In the genomic region with DNA sequence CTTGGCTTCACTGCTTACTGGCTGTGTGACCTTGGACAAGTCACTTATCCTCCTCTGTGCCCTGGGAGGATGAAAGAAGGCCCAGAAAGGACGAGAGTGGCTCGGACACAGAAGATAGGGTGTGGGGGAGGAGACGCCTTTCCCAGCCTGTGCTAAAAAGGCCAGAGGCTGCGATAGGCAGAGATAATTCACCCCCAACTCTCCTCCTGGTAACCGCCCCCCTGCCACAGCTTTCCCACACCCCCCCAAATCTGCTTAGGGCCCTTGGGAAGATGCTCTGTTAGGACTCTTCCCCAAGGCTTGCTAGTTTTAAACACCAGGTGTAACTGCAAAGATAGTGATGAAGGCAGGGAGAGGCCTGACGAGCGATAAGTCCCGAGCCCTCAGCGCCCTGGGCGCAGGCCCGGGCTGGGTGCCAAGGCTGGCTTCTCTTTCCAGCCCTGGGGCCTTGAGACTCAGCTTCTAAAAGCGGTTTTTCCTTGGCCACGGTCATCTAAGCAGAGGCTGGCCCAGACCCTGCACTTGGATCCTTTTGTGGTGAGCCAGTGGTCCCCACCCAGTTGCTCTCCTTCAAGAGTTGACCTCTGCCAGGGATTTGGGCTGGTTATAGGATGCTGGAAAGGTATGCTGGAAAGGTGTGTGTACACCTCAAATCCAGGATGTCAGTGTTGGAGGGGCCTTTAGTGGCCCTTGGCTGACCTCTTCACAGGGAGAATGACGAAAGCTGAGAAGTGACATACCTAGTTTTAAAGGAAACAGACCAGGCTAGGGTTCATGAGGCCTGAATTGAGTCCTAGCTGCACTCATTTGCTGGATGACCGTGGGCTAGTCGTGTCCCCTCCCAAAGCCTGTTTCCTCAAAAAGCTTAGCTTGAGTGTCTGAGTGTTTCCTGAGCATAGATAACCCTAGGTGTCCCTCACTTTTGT, we compare ENCODE assay signal across 9 cellular contexts. TPM values are rescaled to one million over a fixed set of nuclear protein-coding genes. Genes with fewer than 3 reads are reported as not detected.
A peak's percentile ranks its signal among the peaks of the same experiment; 100 is the strongest.
DNase-seq lines count a peak whose midpoint lies in the region; ATAC-seq and TF ChIP-seq lines count a peak whose summit lies in the region.
"Had no signal": no experiment of that assay in that cellular context is flagged by ENCODE, and none has a peak within 500 bp of the region (broad histone marks: within the 10 kb centered on the region; RNA-seq: fewer than 3 reads in every experiment).

No MANE protein-coding gene starts in this region.

- H3K27me3 Mint-ChIP-seq in activated B cell treated with CpG ODN at 0.5 μM for 24 hours, result no peaks in the 10 kb centered on the region
- H3K27me3 Mint-ChIP-seq: T-helper 17 cell had no signal

- H3K4me1 ChIP-seq in right atrium auricular region (peaks cover 0 to 55% of the 10 kb centered on the region in 2 donors), stomach smooth muscle (ENCODE audit: control insufficient read depth, insufficient read depth, low read length) (peaks cover 47% of the 10 kb centered on the region)

- H3K9me3 Mint-ChIP-seq in activated B cell treated with CpG ODN at 0.5 μM for 24 hours, result no peaks in the 10 kb centered on the region

- TF ChIP-seq CTCF in activated B cell treated with CpG ODN at 0.5 μM for 24 hours (IDR thresholded peaks at IDR 0.05) (no peak), right atrium auricular region (IDR thresholded peaks at IDR 0.05) (no peak)

- in situ Hi-C loops in ACHN (cut with HindIII; ENCODE audit: low pct_ligation_motif_present, low pct_unique_long_range_greater_than_20kb, low sequenced_read_pairs), result no loop called here

- POLR2A ChIA-PET in activated B cell treated with CpG ODN at 0.5 μM for 24 hours (lab: Charles Lee), result interaction anchor here (0.9 to 1.1 kb wide), 2 partner anchors 11 to 15 kb away, joined by 3 to 4 read pairs; no protein-coding TSS in a partner anchor

- no peak overlapping the region for H3K4me3 Mint-ChIP-seq in activated B cell treated with CpG ODN at 0.5 μM for 24 hours
- H3K4me3 Mint-ChIP-seq: T-helper 17 cell had no signal

- no peak overlapping the region for H3K4me3 ChIP-seq in right atrium auricular region
- H3K4me3 ChIP-seq in stomach smooth muscle (ENCODE audit: low read length in 2 of 2), result no peak overlapping the region

- DNase-seq in HUDEP-2 (lab: John Stamatoyannopoulos, UW; ENCODE audit: unreplicated experiment in 76 of 76) (peak in 75 of 76 experiments; percentile 44 to 98 (median 83)), activated B cell treated with CpG ODN at 0.5 μM for 24 hours (no peak), right atrium auricular region (ENCODE audit: low spot score) (peak; percentile 86), ACHN (no peak), cerebellum (ENCODE audit: low spot score) (no peak), DMS53 (lab: John Stamatoyannopoulos, UW) (no peak), NCI-H526 (lab: John Stamatoyannopoulos, UW) (no peak)
- DNase-seq: T-helper 17 cell had no signal

- CTCF ChIA-PET in activated B cell treated with CpG ODN at 0.5 μM for 24 hours (lab: Charles Lee), result interaction anchor here (2.2 kb wide), 1 partner anchor 36 kb away, joined by 11 read pairs; no protein-coding TSS in a partner anchor

- peaks cover 23% of the 10 kb centered on the region for H3K4me1 Mint-ChIP-seq in activated B cell treated with CpG ODN at 0.5 μM for 24 hours

- H3K27ac ChIP-seq in right atrium auricular region (peak overlapping the region; percentile 94 to 95), stomach smooth muscle (ENCODE audit: low read length) (peak overlapping the region; percentile 71)

- H3K9me3 ChIP-seq in right atrium auricular region (no peaks in the 10 kb centered on the region), stomach smooth muscle (ENCODE audit: control insufficient read depth in 2 of 2, low read length in 2 of 2) (no peaks in the 10 kb centered on the region)

- intact Hi-C loops in activated B cell treated with CpG ODN at 0.5 μM for 24 hours (cut with micrococcal nuclease), result no loop called here

- H3K36me3 Mint-ChIP-seq in activated B cell treated with CpG ODN at 0.5 μM for 24 hours (ENCODE audit: low read depth), result peaks cover 12% of the 10 kb centered on the region

- H3K27me3 ChIP-seq in right atrium auricular region (no peaks in the 10 kb centered on the region), stomach smooth muscle (ENCODE audit: control insufficient read depth in 1 of 2, insufficient read depth in 2 of 2, low read length in 2 of 2) (no peaks in the 10 kb centered on the region)

- H3K27ac Mint-ChIP-seq in activated B cell treated with CpG ODN at 0.5 μM for 24 hours, result peak overlapping the region; percentile 67

- no peak overlapping the region for H3K9ac ChIP-seq in stomach smooth muscle (ENCODE audit: low read length in 2 of 2)

- H3K36me3 ChIP-seq in right atrium auricular region (no peaks in the 10 kb centered on the region), stomach smooth muscle (ENCODE audit: control insufficient read depth in 2 of 2, insufficient read depth in 2 of 2, low read length in 2 of 2) (no peaks in the 10 kb centered on the region)

- no peak for ATAC-seq in activated B cell treated with CpG ODN at 0.5 μM for 24 hours (ENCODE audit: low read depth)
- ATAC-seq: T-helper 17 cell had no signal

RNA-seq across cellular contexts. Expression of a gene that starts 3.4 kb away (rescaled TPM):
- total RNA-seq in activated B cell treated with CpG ODN at 0.5 μM for 24 hours (300 and 313 TPM in 2 replicates), right atrium auricular region (10 to 100 TPM; 16.9 to 24.2 TPM), cerebellum (29.1 TPM)

RNA-seq across cellular contexts. Expression of a gene that starts 11.9 kb away (rescaled TPM):
- 1.7 and 2.2 TPM in 2 replicates for total RNA-seq in activated B cell treated with CpG ODN at 0.5 μM for 24 hours
- total RNA-seq in right atrium auricular region, result 100 to 1,000 TPM; 120 to 207 TPM
- total RNA-seq in cerebellum, result not detected
- total RNA-seq: T-helper 17 cell had no signal

RNA-seq across cellular contexts. Expression of a gene that starts 24.0 kb away (rescaled TPM):
- total RNA-seq in activated B cell treated with CpG ODN at 0.5 μM for 24 hours (4.7 and 4.9 TPM in 2 replicates), right atrium auricular region (1 to 10 TPM in 1 of 2 donors, under 1 TPM in 1; 0.78 to 1.1 TPM), cerebellum (26.2 TPM)

RNA-seq across cellular contexts. Expression of a gene that starts 47.5 kb away (rescaled TPM):
- 8.8 and 9.2 TPM in 2 replicates for total RNA-seq in activated B cell treated with CpG ODN at 0.5 μM for 24 hours
- total RNA-seq in right atrium auricular region, result 100 to 1,000 TPM in 1 of 2 donors, 10 to 100 TPM in 1; 19.8 to 180 TPM
- total RNA-seq in cerebellum, result 61.2 TPM

RNA-seq across cellular contexts. Expression of a gene that starts 58.8 kb away (rescaled TPM):
- total RNA-seq in activated B cell treated with CpG ODN at 0.5 μM for 24 hours, result 15.9 and 16.2 TPM in 2 replicates
- 100 to 1,000 TPM; 186 to 214 TPM for total RNA-seq in right atrium auricular region
- 21.3 TPM for total RNA-seq in cerebellum

Comparison
In these comparisons a context has a peak if more than half of its experiments do, and no peak if none do; other contexts are left out.
1. DNase-seq: peak in HUDEP-2 (75 of 76) and right atrium auricular region (single experiment); none in activated B cell treated with CpG ODN at 0.5 μM for 24 hours (single experiment), ACHN (single experiment), cerebellum (single experiment), DMS53 (single experiment) and NCI-H526 (0 of 2).
2. RNA of a gene that starts 11.9 kb away (total RNA-seq): 120 to 207 TPM in right atrium auricular region; 1.7 to 2.2 TPM in activated B cell treated with CpG ODN at 0.5 μM for 24 hours and not detected in cerebellum (single experiment); every median in the first group is over 10 times any median in the second.